Comparison of ENCODE assay signal across 9 cellular contexts in genomic region chr14:106691601-106692291, GRCh38.
DNase-seq lines count a peak whose midpoint lies in the region; ATAC-seq lines count a peak whose summit lies in the region.
"Had no signal": no experiment of that assay in that cellular context is flagged by ENCODE, and none has a peak within 500 bp of the region (broad histone marks: within the 10 kb centered on the region; RNA-seq: fewer than 3 reads in every experiment).

No MANE protein-coding gene starts in this region.

- no peaks in the 10 kb centered on the region for H3K9me3 ChIP-seq in CD8-positive, alpha-beta memory T cell (ENCODE audit: low read length)

- no peaks in the 10 kb centered on the region for H3K9me3 Mint-ChIP-seq in CD8-positive, alpha-beta memory T cell

- CTCF ChIA-PET in CD8-positive, alpha-beta memory T cell (lab: Charles Lee) = interaction anchor here (1.4 kb wide), 1 partner anchor 9 kb away, joined by 3 read pairs; no protein-coding TSS in a partner anchor

- no peaks in the 10 kb centered on the region for H3K36me3 ChIP-seq in CD8-positive, alpha-beta memory T cell (ENCODE audit: insufficient read depth, low read length)

- H3K36me3 Mint-ChIP-seq in CD8-positive, alpha-beta memory T cell = no peaks in the 10 kb centered on the region

- POLR2A ChIA-PET in CD8-positive, alpha-beta memory T cell (lab: Charles Lee) = no interaction called here

- H3K27ac ChIP-seq in CD8-positive, alpha-beta memory T cell (ENCODE audit: low read depth, low read length) = no peak overlapping the region

- ATAC-seq in GM19455 (IDR thresholded peaks at IDR 0.05; ENCODE audit: unreplicated experiment) (peak; percentile 64), HG03520 (IDR thresholded peaks at IDR 0.05; ENCODE audit: unreplicated experiment) (peak; percentile 66), left cardiac atrium (no peak)
- ATAC-seq: left colon had no signal

- no peak overlapping the region for H3K4me3 Mint-ChIP-seq in CD8-positive, alpha-beta memory T cell

- H3K4me1 ChIP-seq in CD8-positive, alpha-beta memory T cell (ENCODE audit: insufficient read depth, low read length) = no peaks in the 10 kb centered on the region

- peak; percentile 40 to 60 (median 45) for DNase-seq in CD8-positive, alpha-beta memory T cell
- DNase-seq in activated CD4-positive, alpha-beta T cell treated with anti-CD3 and anti-CD28 coated beads, Interleukin-2, amount 50 U/mL, for 4 hours = peak; percentile 39 to 46
- DNase-seq in left cardiac atrium = peak; percentile 20
- DNase-seq in stimulated activated naive CD4-positive, alpha-beta T cell (lab: John Stamatoyannopoulos, UW) = peak; percentile 29 to 68 (median 50)
- no peak for DNase-seq in NCI-H187 (lab: John Stamatoyannopoulos, UW)
- no peak for DNase-seq in hippocampal formation (lab: John Stamatoyannopoulos, UW)

- H3K4me1 Mint-ChIP-seq in CD8-positive, alpha-beta memory T cell = peaks cover 7 to 14% (median 8%) of the 10 kb centered on the region in 3 donors

- H3K4me3 ChIP-seq in CD8-positive, alpha-beta memory T cell (ENCODE audit: low read length) = no peak overlapping the region

- intact Hi-C loops in left cardiac atrium (cut with DNase I) = no loop called here

- peaks cover 4 to 7% of the 10 kb centered on the region in 2 donors for H3K27me3 Mint-ChIP-seq in CD8-positive, alpha-beta memory T cell

- no peaks in the 10 kb centered on the region for H3K27me3 ChIP-seq in CD8-positive, alpha-beta memory T cell (ENCODE audit: insufficient read depth, low read length, poor library complexity, severe bottlenecking)

- no peak overlapping the region for H3K27ac Mint-ChIP-seq in CD8-positive, alpha-beta memory T cell

Comparison
In these comparisons a context has a peak if more than half of its experiments do, and no peak if none do; other contexts are left out.
1. DNase-seq: peak in CD8-positive, alpha-beta memory T cell (5 of 5), activated CD4-positive, alpha-beta T cell treated with anti-CD3 and anti-CD28 coated beads, Interleukin-2, amount 50 U/mL, for 4 hours (2 of 2), left cardiac atrium (single experiment) and stimulated activated naive CD4-positive, alpha-beta T cell (6 of 6); none in NCI-H187 (0 of 2) and hippocampal formation (0 of 2).
2. ATAC-seq: peak in GM19455 (single experiment) and HG03520 (single experiment); none in left cardiac atrium (0 of 2).